Comparison of ENCODE assay signal across 8 cellular contexts in the genomic region with DNA sequence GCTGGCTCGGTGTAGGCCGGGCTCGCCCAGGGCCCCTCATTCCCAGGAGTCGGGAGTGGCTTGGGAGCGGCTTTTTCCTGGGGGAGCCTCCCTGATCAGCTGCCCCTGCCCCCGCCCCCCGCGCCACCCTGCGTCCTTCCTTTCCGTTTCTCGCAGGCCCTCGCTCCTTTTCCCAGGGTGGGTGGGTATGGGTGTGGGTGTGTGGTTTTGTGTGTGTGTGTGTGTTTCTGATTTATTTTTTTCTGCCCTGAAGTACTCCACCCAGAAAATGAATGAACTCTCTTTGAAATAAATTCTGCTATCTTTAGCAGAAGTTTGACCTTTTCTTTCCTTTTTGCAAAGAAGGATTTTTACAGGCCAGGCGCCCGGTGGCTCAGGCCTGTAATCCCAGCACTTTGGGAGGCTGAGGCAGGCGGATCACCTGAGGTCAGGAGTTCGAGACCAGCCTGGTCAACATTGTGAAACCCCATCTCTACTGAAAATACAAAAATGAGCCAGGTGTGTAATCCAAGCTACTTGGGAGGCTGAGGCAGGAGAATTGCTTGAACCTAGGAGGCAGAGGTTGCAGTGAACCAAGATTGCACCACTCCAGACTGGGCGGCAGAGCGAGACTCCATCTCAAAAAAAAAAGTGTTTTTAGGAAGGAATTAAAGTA. TPM values are rescaled to one million over a fixed set of nuclear protein-coding genes. Genes with fewer than 3 reads are reported as not detected.
DNase-seq lines count a peak whose midpoint lies in the region; ATAC-seq and TF ChIP-seq lines count a peak whose summit lies in the region.

No MANE protein-coding gene starts in this region.

- H3K4me3 ChIP-seq in adrenal gland (peak overlapping the region in 1 of 4 donors; percentile 20), mucosa of rectum (ENCODE audit: low read length in 2 of 2) (peak overlapping the region; percentile 61 to 65)

- no peak for TF ChIP-seq POLR2A in adrenal gland (IDR thresholded peaks at IDR 0.05)

- no peak for DNase-seq in adrenal gland
- DNase-seq in NCI-H526 treated with DMSO at 0.1 percent for 48 hours (lab: John Stamatoyannopoulos, UW) = no peak
- DNase-seq in EL = no peak
- no peak for DNase-seq in MV-4-11 (lab: John Stamatoyannopoulos, UW)
- DNase-seq in Ammon's horn (ENCODE audit: low spot score) = no peak

- TF ChIP-seq CTCF in adrenal gland (IDR thresholded peaks at IDR 0.05) = no peak

- H3K9me3 ChIP-seq in adrenal gland (replicated peaks in 1 of 3) (no peaks in the 10 kb centered on the region), mucosa of rectum (ENCODE audit: control insufficient read depth in 2 of 2, low read length in 2 of 2) (no peaks in the 10 kb centered on the region)

- intact Hi-C loops in adrenal gland (cut with DNase I) = loop anchor here (5.0 kb wide), 2 partner anchors 63 to 103 kb away; partner anchors contain the start of gene FOXK1 (in 1 of the 2)

- peaks cover 23 to 50% of the 10 kb centered on the region in 2 donors for H3K4me1 ChIP-seq in adrenal gland (replicated peaks in 1 of 2)
- peaks cover 41 to 52% of the 10 kb centered on the region in 2 donors for H3K4me1 ChIP-seq in mucosa of rectum (ENCODE audit: control insufficient read depth in 2 of 2, insufficient read depth in 2 of 2, low read length in 2 of 2)

- H3K36me3 ChIP-seq in adrenal gland (replicated peaks in 1 of 2) = peaks cover 0 to 26% of the 10 kb centered on the region in 2 donors
- H3K36me3 ChIP-seq in mucosa of rectum (ENCODE audit: control insufficient read depth in 2 of 2, insufficient read depth in 2 of 2, low read length in 2 of 2) = peaks cover 2 to 12% of the 10 kb centered on the region in 2 donors

- ATAC-seq in GM19025 (IDR thresholded peaks at IDR 0.05; ENCODE audit: low read depth, unreplicated experiment) (peak; percentile 23), HG03159 (IDR thresholded peaks at IDR 0.05; ENCODE audit: unreplicated experiment) (peak; percentile 14)

- 8 to 17% (median 10%) methylated on average over 12 to 18 of the region's 18 CpGs for WGBS in adrenal gland, 4 donors

- no peaks in the 10 kb centered on the region for H3K27me3 ChIP-seq in adrenal gland
- H3K27me3 ChIP-seq in mucosa of rectum (ENCODE audit: control insufficient read depth in 2 of 2, insufficient read depth in 2 of 2, low read length in 2 of 2) = no peaks in the 10 kb centered on the region

- H3K27ac ChIP-seq in adrenal gland (peak overlapping the region; percentile 27 to 92 (median 88)), mucosa of rectum (ENCODE audit: low read depth in 2 of 2, low read length in 2 of 2) (peak overlapping the region; percentile 96 to 98)

- H3K9ac ChIP-seq in mucosa of rectum (ENCODE audit: low read depth in 1 of 2, low read length in 2 of 2) = peak overlapping the region; percentile 17 to 76

RNA-seq across cellular contexts. Expression of gene AP5Z1, which starts 30.0 kb away (rescaled TPM):
- total RNA-seq in adrenal gland = 10 to 100 TPM; 35.2 to 68.4 (median 49.5) TPM
- polyA plus RNA-seq in adrenal gland = 100 to 1,000 TPM in 2 of 3 donors, 1 to 10 TPM in 1; 8.4 to 188 (median 112) TPM
